Comparison of ENCODE assay signal across 25 cellular contexts in genomic region chr7:125641884-125642283, GRCh38.
DNase-seq lines count a peak whose midpoint lies in the region; ATAC-seq, FAIRE-seq and TF ChIP-seq lines count a peak whose summit lies in the region.
"Had no signal": no experiment of that assay in that cellular context is flagged by ENCODE, and none has a peak within 500 bp of the region (broad histone marks: within the 10 kb centered on the region; RNA-seq: fewer than 3 reads in every experiment).

No MANE protein-coding gene starts in this region.

- BruUV-seq in A673 (replicated peaks; lab: Mats Ljungman, UMichigan) (no TSS peak), K562 (replicated peaks; lab: Mats Ljungman, UMichigan) (no TSS peak)

- H3K36me3 ChIP-seq in A673 (ENCODE audit: insufficient read depth, low read length, poor library complexity, severe bottlenecking) (no peaks in the 10 kb centered on the region), SK-N-MC (ENCODE audit: insufficient read depth, low read length) (no peaks in the 10 kb centered on the region), K562 (ENCODE audit: control insufficient read depth, insufficient read depth, low read length) (no peaks in the 10 kb centered on the region)
- H3K36me3 ChIP-seq: BE2C, BLaER1 had no signal

- DNase-seq in A673 (ENCODE audit: low spot score) (peak; percentile 55), SK-N-MC (ENCODE audit: low read depth, low spot score) (no peak), K562 (ENCODE audit: extremely low read depth in 1 of 4, low spot score in 3 of 4) (no peak), amygdala (lab: John Stamatoyannopoulos, UW) (no peak), GM13976 (ENCODE audit: low spot score) (no peak)
- no peak for DNase-seq in stimulated activated CD4-positive, alpha-beta T cell treated with anti-CD3 and anti-CD28 coated beads, Interleukin-15, amount 100 ng/mL, for 24 hours
- DNase-seq: ACHN; BE2C; C1 segment of cervical spinal cord; CD4-positive, alpha-beta memory T cell; CD4-positive, CD25-positive, alpha-beta regulatory T cell; CD8-positive, alpha-beta memory T cell; COR-L47; DMS 273 treated with DMSO at 0.1 percent for 48 hours; DMS153; DMS53; DMS79; DND-41; EL; GDM1 had no signal

- no peaks in the 10 kb centered on the region for H4K20me1 ChIP-seq in K562 (replicated peaks; ENCODE audit: control insufficient read depth, insufficient read depth, low read length)
- H4K20me1 ChIP-seq: BLaER1 had no signal

- H3K9ac ChIP-seq in SK-N-MC (ENCODE audit: insufficient read length) (no peak overlapping the region), K562 (ENCODE audit: insufficient read depth in 1 of 2, low read depth in 2 of 2, low read length in 2 of 2) (no peak overlapping the region)
- H3K9ac ChIP-seq: BLaER1 had no signal

- in situ Hi-C loops in K562 (cut with MboI) (no loop called here), GM13976 (cut with MboI; ENCODE audit: low sequenced_read_pairs, unreplicated experiment) (no loop called here)

- no peak overlapping the region for H3K4me3 ChIP-seq in A673 (ENCODE audit: low read depth, low read length, poor library complexity, severe bottlenecking)
- H3K4me3 ChIP-seq in SK-N-MC: 0 out of 2 replicates have a peak overlapping the region, but pooled peaks have one; percentile 2
- H3K4me3 ChIP-seq in K562: no peak overlapping the region
- H3K4me3 ChIP-seq: A549, BLaER1 had no signal

- intact Hi-C loops in A673 (cut with micrococcal nuclease; ENCODE audit: unreplicated experiment): no loop called here
- intact Hi-C loops in K562 (cut with micrococcal nuclease): no loop called here

- TF ChIP-seq RAD21 in K562 (CRISPR knock-in tag; conservative IDR thresholded peaks at IDR 0.05 in 1 of 2, IDR thresholded peaks at IDR 0.05 in 1 of 2): no peak

- no peak for TF ChIP-seq EP300 in K562 (IDR thresholded peaks at IDR 0.05; ENCODE audit: low read length)

- no peak overlapping the region for H2AFZ ChIP-seq in K562 (ENCODE audit: low read depth, low read length)

- H3K4me1 ChIP-seq in A673 (ENCODE audit: insufficient read depth, low read length, poor library complexity, severe bottlenecking): peaks cover 26% of the 10 kb centered on the region
- no peaks in the 10 kb centered on the region for H3K4me1 ChIP-seq in K562 (replicated peaks in 1 of 2; ENCODE audit: control insufficient read depth in 2 of 2, insufficient read depth in 2 of 2, low read length in 2 of 2)
- H3K4me1 ChIP-seq: A549, BE2C, BLaER1 had no signal

- H3K9me3 ChIP-seq in A673 (ENCODE audit: low read depth, low read length, poor library complexity, severe bottlenecking) (no peaks in the 10 kb centered on the region), SK-N-MC (ENCODE audit: low read depth, low read length) (no peaks in the 10 kb centered on the region), K562 (replicated peaks; ENCODE audit: control insufficient read depth, insufficient read depth, low read depth, low read length) (no peaks in the 10 kb centered on the region)
- H3K9me3 ChIP-seq: A549, BE2C, BLaER1 had no signal

- POLR2A ChIA-PET in A673 (lab: Charles Lee; ENCODE audit: low non-redundant PET) (no interaction called here), K562 (lab: Yijun Ruan, JAX) (no interaction called here)

- H3K27ac ChIP-seq in 22Rv1 (0 out of 2 replicates have a peak overlapping the region, but pooled peaks have one; percentile 98), A673 (ENCODE audit: low read depth, low read length, poor library complexity, severe bottlenecking) (peak overlapping the region; percentile 65), SK-N-MC (0 out of 2 replicates have a peak overlapping the region, but pooled peaks have one; percentile 17), K562 (ENCODE audit: extremely low read depth, low read depth, low read length) (no peak overlapping the region)
- H3K27ac ChIP-seq: A549, BLaER1 had no signal

- no peak overlapping the region for H3K4me2 ChIP-seq in K562 (ENCODE audit: insufficient read depth, low read length)
- H3K4me2 ChIP-seq: A549, BLaER1 had no signal

- H3K9me1 ChIP-seq in K562 (ENCODE audit: control insufficient read depth, insufficient read depth, low read length): no peaks in the 10 kb centered on the region

- no peaks in the 10 kb centered on the region for H3K27me3 ChIP-seq in A673 (replicated peaks; ENCODE audit: insufficient read depth, low read depth, low read length, poor library complexity)
- H3K27me3 ChIP-seq in K562 (ENCODE audit: control insufficient read depth in 2 of 2, insufficient read depth in 2 of 2, low read length in 2 of 2): no peaks in the 10 kb centered on the region
- H3K27me3 ChIP-seq: BE2C, BLaER1 had no signal

- no peak for ATAC-seq in K562
- ATAC-seq: A549 had no signal

- no peak for TF ChIP-seq POLR2A in K562 (conservative IDR thresholded peaks at IDR 0.05)

- FAIRE-seq in K562 (lab: Jason Lieb, UNC): no peak
- FAIRE-seq: A549, GM12891, GM18507 had no signal

- CTCF ChIA-PET in A673 (lab: Charles Lee) (no interaction called here), K562 (lab: Yijun Ruan, JAX; ENCODE audit: low intra/inter-chr PET ratio) (no interaction called here)

- TF ChIP-seq CTCF in 22Rv1 (IDR thresholded peaks at IDR 0.05) (no peak), A673 (conservative IDR thresholded peaks at IDR 0.05; ENCODE audit: low read depth, low read length) (no peak), K562 (IDR thresholded peaks at IDR 0.05 in 2 of 3, conservative IDR thresholded peaks at IDR 0.05 in 1 of 3; ENCODE audit: insufficient read depth in 2 of 3, low read depth in 1 of 3, low read length in 3 of 3) (no peak), GM13976 (IDR thresholded peaks at IDR 0.05; ENCODE audit: borderline replicate concordance, control extremely low read depth, extremely low read depth, insufficient read depth, missing control alignments) (no peak)

- 14% methylated on average over 3 of the region's 3 CpGs for WGBS in K562 (ENCODE audit: insufficient coverage, low coverage, missing lambda C conversion rate)

- H3K79me2 ChIP-seq in K562 (ENCODE audit: control insufficient read depth, insufficient read depth, low read length): no peaks in the 10 kb centered on the region

TF ChIP-seq in K562, 482 proteins besides CTCF, POLR2A, EP300 and RAD21:
- TF ChIP-seq ATF3 (IDR thresholded peaks at IDR 0.05) (peak; percentile 20; the same call in 1 of the 2 replicates), ATF3 (CRISPR knock-in tag; conservative IDR thresholded peaks at IDR 0.05) (no peak), TSHZ1 (CRISPR knock-in tag; IDR thresholded peaks at IDR 0.05) (no peak)
